In genomic region chr11:118607401-118608267, GRCh38 we compare ENCODE assay signal across 8 cellular contexts. TPM values are rescaled to one million over a fixed set of nuclear protein-coding genes. Genes with fewer than 3 reads are reported as not detected.
A peak's percentile ranks its signal among the peaks of the same experiment; 100 is the strongest.
DNase-seq lines count a peak whose midpoint lies in the region; ATAC-seq, FAIRE-seq and TF ChIP-seq lines count a peak whose summit lies in the region.

PHLDB1 (plus strand) TSS chr11:118607615; CDS start chr11:118613837, 6,222 bp downstream.

- TF ChIP-seq CTCF in Peyer's patch (IDR thresholded peaks at IDR 0.05) = peak in 5 of 6 experiments; percentile 28 to 50 (median 37)
- peak; percentile 55 for TF ChIP-seq CTCF in fibroblast of villous mesenchyme (IDR thresholded peaks at IDR 0.05; ENCODE audit: insufficient read depth, low read depth, low read length)
- TF ChIP-seq CTCF in suprapubic skin (IDR thresholded peaks at IDR 0.05) = peak in 1 of 2 donors; percentile 35

- H3K9me3 ChIP-seq in Peyer's patch (no peaks in the 10 kb centered on the region), suprapubic skin (no peaks in the 10 kb centered on the region)

- TF ChIP-seq EP300 in suprapubic skin (IDR thresholded peaks at IDR 0.05) = no peak

- no peak for FAIRE-seq in H54 (lab: Jason Lieb, UNC)

- peak within 1 kb of the TSS; percentile 28 for H2AFZ ChIP-seq in ACC112 (ENCODE audit: low read length, unreplicated experiment)

- peaks cover 24 to 32% (median 31%) of the 10 kb centered on the region in 3 donors for H3K4me1 Mint-ChIP-seq in naive B cell

- H3K27me3 Mint-ChIP-seq in naive B cell = peaks cover 13 to 32% (median 17%) of the 10 kb centered on the region in 3 donors

- no peak for DNase-seq in H54 (ENCODE audit: insufficient read length, low spot score)
- peak; percentile 40 to 80 (median 72) for DNase-seq in Peyer's patch
- DNase-seq in activated gamma-delta T cell treated with Interleukin-2 at 50 U/mL for 16 hours = peak; percentile 34
- DNase-seq in fibroblast of villous mesenchyme (ENCODE audit: low read depth) = peak; percentile 81
- peak; percentile 40 for DNase-seq in naive B cell
- peak in 1 of 2 donors; percentile 83 for DNase-seq in suprapubic skin (ENCODE audit: low spot score in 2 of 2)

- no peaks in the 10 kb centered on the region for H3K36me3 Mint-ChIP-seq in naive B cell

- peak within 1 kb of the TSS; percentile 83 to 94 (median 85) for H3K4me3 Mint-ChIP-seq in naive B cell

- 7% methylated on average over 14 of the region's 62 CpGs for WGBS in suprapubic skin

- H3K36me3 ChIP-seq in ACC112 (ENCODE audit: insufficient read depth, low read length) (no peaks in the 10 kb centered on the region), Peyer's patch (no peaks in the 10 kb centered on the region), suprapubic skin (no peaks in the 10 kb centered on the region)

- H3K27ac ChIP-seq in ACC112 (ENCODE audit: low read depth, low read length) = peak within 1 kb of the TSS; percentile 98
- H3K27ac ChIP-seq in Peyer's patch = peak within 1 kb of the TSS; percentile 75 to 89 (median 85)
- peak within 1 kb of the TSS; percentile 95 for H3K27ac ChIP-seq in suprapubic skin

- peak within 1 kb of the TSS in 5 of 6 donors; percentile 37 to 98 (median 79) for H3K27ac Mint-ChIP-seq in naive B cell

- ATAC-seq in naive B cell (ENCODE audit: low read depth in 2 of 2) (peak; percentile 11 to 16), HG02588 (IDR thresholded peaks at IDR 0.05; ENCODE audit: unreplicated experiment) (no peak)

- H3K4me1 ChIP-seq in ACC112 (ENCODE audit: control insufficient read depth, insufficient read depth, low read length, unreplicated experiment) (peaks cover 55% of the 10 kb centered on the region), Peyer's patch (peaks cover 0 to 64% (median 27%) of the 10 kb centered on the region in 4 donors), suprapubic skin (peaks cover 86% of the 10 kb centered on the region)

- no peaks in the 10 kb centered on the region for H3K27me3 ChIP-seq in ACC112 (ENCODE audit: insufficient read depth, low read length)
- H3K27me3 ChIP-seq in Peyer's patch = no peaks in the 10 kb centered on the region
- peaks cover 5% of the 10 kb centered on the region for H3K27me3 ChIP-seq in suprapubic skin

- peaks cover 0 to 3% (median 0%) of the 10 kb centered on the region in 7 donors for H3K9me3 Mint-ChIP-seq in naive B cell

- peaks cover 42% of the 10 kb centered on the region for H3K79me2 ChIP-seq in ACC112 (ENCODE audit: control insufficient read depth, insufficient read depth, low read length, unreplicated experiment)

- TF ChIP-seq POLR2A in H54 (IDR thresholded peaks at IDR 0.05; ENCODE audit: low read depth, low read length) = peak; percentile 73
- TF ChIP-seq POLR2A in Peyer's patch (IDR thresholded peaks at IDR 0.05) = peak in 1 of 2 donors; percentile 26
- TF ChIP-seq POLR2A in suprapubic skin (IDR thresholded peaks at IDR 0.05) = peak in 1 of 2 donors; percentile 55

- H3K4me3 ChIP-seq in ACC112 (ENCODE audit: low read depth, low read length) = peak within 1 kb of the TSS; percentile 92
- peak within 1 kb of the TSS; percentile 61 to 74 (median 66) for H3K4me3 ChIP-seq in Peyer's patch
- H3K4me3 ChIP-seq in fibroblast of villous mesenchyme (ENCODE audit: low read depth, low read length) = peak within 1 kb of the TSS; percentile 89
- H3K4me3 ChIP-seq in suprapubic skin = peak within 1 kb of the TSS; percentile 69

RNA-seq across cellular contexts. Expression of gene PHLDB1, which starts in this region (rescaled TPM):
- total RNA-seq in Peyer's patch (100 to 1,000 TPM in 2 of 4 donors, 10 to 100 TPM in 2; 32.4 to 380 (median 93.8) TPM), fibroblast of villous mesenchyme (129 and 132 TPM in 2 replicates), suprapubic skin (100 to 1,000 TPM in 2 of 4 donors, 10 to 100 TPM in 2; 48.7 to 117 (median 77.3) TPM)
- under 1 TPM in 1 of 6 donors, not detected in 5; 0.54 TPM for polyA plus RNA-seq in naive B cell (ENCODE audit: low read depth in 6 of 6)

Comparison
In these comparisons a context has a peak if more than half of its experiments do, and no peak if none do; other contexts are left out.
1. Peak in DNase-seq and ATAC-seq in naive B cell; RNA of the gene not detected or under 1 TPM.